Comparison of ENCODE assay signal across 1 cellular context in the genomic region with DNA sequence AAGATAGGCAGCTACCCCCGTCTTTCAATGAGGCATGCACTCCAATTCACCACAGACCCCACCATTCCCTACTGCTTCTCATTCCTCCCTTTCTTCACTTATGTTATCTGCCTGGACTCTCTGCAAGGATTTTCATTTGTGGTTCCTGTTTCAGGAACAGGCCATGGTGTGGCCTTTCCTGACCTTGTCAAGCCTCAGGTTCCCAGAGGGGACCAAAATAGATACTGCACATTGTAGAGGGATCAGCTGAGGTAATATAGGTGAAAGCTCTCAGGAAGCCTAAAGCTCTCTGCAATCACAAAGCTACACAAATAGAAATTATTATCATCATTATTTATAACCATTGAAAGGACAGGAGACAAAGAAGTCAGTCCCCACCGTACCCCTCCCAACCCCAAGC. TPM values are rescaled to one million over a fixed set of nuclear protein-coding genes. Genes with fewer than 3 reads are reported as not detected.
"Had no signal": no experiment of that assay in that cellular context is flagged by ENCODE, and none has a peak within 500 bp of the region (broad histone marks: within the 10 kb centered on the region; RNA-seq: fewer than 3 reads in every experiment).

No MANE protein-coding gene starts in this region.

RNA-seq across cellular contexts. Expression of a gene that starts 50.6 kb away (rescaled TPM):
- total RNA-seq: SK-MEL-5 had no signal
